ENCODE assay signal across 9 cellular contexts in genomic region chr6:98832282-98833100, GRCh38. TPM values are rescaled to one million over a fixed set of nuclear protein-coding genes. Genes with fewer than 3 reads are reported as not detected.
A peak's percentile ranks its signal among the peaks of the same experiment; 100 is the strongest.
DNase-seq lines count a peak whose midpoint lies in the region; ATAC-seq and TF ChIP-seq lines count a peak whose summit lies in the region.
"Had no signal": no experiment of that assay in that cellular context is flagged by ENCODE, and none has a peak within 500 bp of the region (broad histone marks: within the 10 kb centered on the region; RNA-seq: fewer than 3 reads in every experiment).

No MANE protein-coding gene starts in this region.

- no peak for TF ChIP-seq CTCF in SK-N-SH (IDR thresholded peaks at IDR 0.05)
- TF ChIP-seq CTCF in fibroblast of pulmonary artery (IDR thresholded peaks at IDR 0.05; ENCODE audit: low read length, missing control alignments) = no peak

- H3K27me3 ChIP-seq in SK-N-SH (ENCODE audit: insufficient read depth) = no peaks in the 10 kb centered on the region

- H4K20me1 ChIP-seq in SK-N-SH (ENCODE audit: insufficient read depth) = no peaks in the 10 kb centered on the region; the same call in 1 of the 2 replicates

- H3K4me2 ChIP-seq in SK-N-SH = peak overlapping the region; percentile 91

- no peak for ATAC-seq in HG02884 (IDR thresholded peaks at IDR 0.05; ENCODE audit: unreplicated experiment)
- no peak for ATAC-seq in GM21786 (IDR thresholded peaks at IDR 0.05; ENCODE audit: unreplicated experiment)

- CTCF ChIA-PET in activated naive CD4-positive, alpha-beta T cell treated with anti-CD3 and anti-CD28 coated beads, Interleukin-2, amount 10 ng/mL, durations not matched to agents 7 days and 5 days (lab: Charles Lee) = no interaction called here
- CTCF ChIA-PET in SK-N-SH (lab: Yijun Ruan, JAX) = interaction anchor here (0.6 to 2.1 kb wide), 9 partner anchors 9 to 1131 kb away, joined by 3 to 6 read pairs (median 3); no protein-coding TSS in a partner anchor

- peak in 1 of 2 experiments; percentile 36; a peak in 1 of 4 replicates for TF ChIP-seq EP300 in SK-N-SH (IDR thresholded peaks at IDR 0.05; ENCODE audit: borderline replicate concordance in 1 of 2, low read depth in 1 of 2, low read length in 1 of 2)

- H3K79me2 ChIP-seq in SK-N-SH (ENCODE audit: insufficient read depth) = peaks cover 10% of the 10 kb centered on the region

- no peaks in the 10 kb centered on the region for H3K9me3 Mint-ChIP-seq in activated naive CD4-positive, alpha-beta T cell treated with anti-CD3 and anti-CD28 coated beads, Interleukin-2, amount 10 ng/mL, durations not matched to agents 7 days and 5 days

- peaks cover 100% of the 10 kb centered on the region for H3K27me3 Mint-ChIP-seq in activated naive CD4-positive, alpha-beta T cell treated with anti-CD3 and anti-CD28 coated beads, Interleukin-2, amount 10 ng/mL, durations not matched to agents 7 days and 5 days

- H3K27ac Mint-ChIP-seq in activated naive CD4-positive, alpha-beta T cell treated with anti-CD3 and anti-CD28 coated beads, Interleukin-2, amount 10 ng/mL, durations not matched to agents 7 days and 5 days = peak overlapping the region; percentile 73

- no peak for DNase-seq in activated naive CD4-positive, alpha-beta T cell treated with anti-CD3 and anti-CD28 coated beads, Interleukin-2, amount 10 ng/mL, durations not matched to agents 7 days and 5 days
- no peak for DNase-seq in activated naive CD4-positive, alpha-beta T cell (lab: John Stamatoyannopoulos, UW)
- DNase-seq in SK-N-SH = peak; percentile 72
- peak; percentile 43 for DNase-seq in fibroblast of pulmonary artery (ENCODE audit: low read depth)
- peak in 43 of 56 donors; percentile 44 to 87 (median 73) for DNase-seq in nucleus accumbens (lab: John Stamatoyannopoulos, UW)
- DNase-seq in NCI-H446 (lab: John Stamatoyannopoulos, UW) = no peak

- H3K4me1 ChIP-seq in SK-N-SH (ENCODE audit: control insufficient read depth in 1 of 2, insufficient read depth in 2 of 2, low read depth in 1 of 2, low read length in 1 of 2) = peaks cover 0 to 36% of the 10 kb centered on the region in 2 experiments; a peak in 2 of 4 replicates

- H3K9me2 ChIP-seq in SK-N-SH = no peaks in the 10 kb centered on the region

- H3K9me3 ChIP-seq in SK-N-SH = no peaks in the 10 kb centered on the region

- H3K4me1 Mint-ChIP-seq in activated naive CD4-positive, alpha-beta T cell treated with anti-CD3 and anti-CD28 coated beads, Interleukin-2, amount 10 ng/mL, durations not matched to agents 7 days and 5 days = peaks cover 42% of the 10 kb centered on the region

- TF ChIP-seq RAD21 in SK-N-SH (IDR thresholded peaks at IDR 0.05; ENCODE audit: low read length) = no peak

- 4% methylated on average over 41 of the region's 61 CpGs for WGBS in SK-N-SH (ENCODE audit: low lambda C conversion rate)

- peak overlapping the region; percentile 77; the same call in 1 of the 2 replicates for H2AFZ ChIP-seq in SK-N-SH (ENCODE audit: low read depth)

- peaks cover 26% of the 10 kb centered on the region for H3F3A ChIP-seq in SK-N-SH (replicated peaks; ENCODE audit: insufficient read depth)

- peak overlapping the region; percentile 60 to 69 for H3K4me3 ChIP-seq in SK-N-SH (ENCODE audit: low read depth in 2 of 2, low read length in 1 of 2)
- H3K4me3 ChIP-seq in fibroblast of pulmonary artery (replicated peaks; ENCODE audit: low read depth, low read length) = no peak overlapping the region

- peak overlapping the region in 1 of 2 experiments; percentile 84; a peak in 2 of 4 replicates for H3K27ac ChIP-seq in SK-N-SH (ENCODE audit: low read depth in 2 of 2, low read length in 1 of 2)

- no peaks in the 10 kb centered on the region for H3K36me3 ChIP-seq in SK-N-SH (replicated peaks in 1 of 2; ENCODE audit: control insufficient read depth in 1 of 2, insufficient read depth in 2 of 2, low read length in 1 of 2)

- peak overlapping the region; percentile 50; the same call in 1 of the 2 replicates for H3K9ac ChIP-seq in SK-N-SH

- POLR2A ChIA-PET in SK-N-SH (lab: Yijun Ruan, JAX) = no interaction called here

- peak overlapping the region; percentile 80 for H3K4me3 Mint-ChIP-seq in activated naive CD4-positive, alpha-beta T cell treated with anti-CD3 and anti-CD28 coated beads, Interleukin-2, amount 10 ng/mL, durations not matched to agents 7 days and 5 days

- H3K36me3 Mint-ChIP-seq in activated naive CD4-positive, alpha-beta T cell treated with anti-CD3 and anti-CD28 coated beads, Interleukin-2, amount 10 ng/mL, durations not matched to agents 7 days and 5 days = peaks cover 3% of the 10 kb centered on the region

TF ChIP-seq in SK-N-SH, 30 proteins besides CTCF, POLR2A, EP300 and RAD21 (continues in another document):
- TF ChIP-seq USF1 (IDR thresholded peaks at IDR 0.05; ENCODE audit: borderline replicate concordance, low read depth) (0 out of 2 replicates have a peak, but pooled peaks have one; percentile 34), ELF1 (IDR thresholded peaks at IDR 0.05) (no peak), EZH2phosphoT487 (IDR thresholded peaks at IDR 0.05; ENCODE audit: borderline replicate concordance, low read depth) (no peak), NRF1 (IDR thresholded peaks at IDR 0.05; ENCODE audit: low read depth, low read length) (peak; percentile 39; the same call in 1 of the 2 replicates), SMC3 (IDR thresholded peaks at IDR 0.05; ENCODE audit: low read depth, low read length) (no peak), SIN3A (IDR thresholded peaks at IDR 0.05; ENCODE audit: borderline replicate concordance, low read depth, low read length) (0 out of 2 replicates have a peak, but pooled peaks have one; percentile 22), TCF12 (IDR thresholded peaks at IDR 0.05) (peak; percentile 27; the same call in 1 of the 2 replicates), NFIC (IDR thresholded peaks at IDR 0.05; ENCODE audit: borderline replicate concordance) (peak; percentile 28; the same call in 1 of the 2 replicates), FOXJ3 (CRISPR knock-in tag; IDR thresholded peaks at IDR 0.05) (no peak), JUND (IDR thresholded peaks at IDR 0.05) (no peak), RXRA (IDR thresholded peaks at IDR 0.05; ENCODE audit: borderline replicate concordance, low read depth) (no peak), FOSL2 (IDR thresholded peaks at IDR 0.05; ENCODE audit: borderline replicate concordance, low read depth) (peak; percentile 10; the same call in 1 of the 2 replicates)
- TF ChIP-seq, protein P1, sequence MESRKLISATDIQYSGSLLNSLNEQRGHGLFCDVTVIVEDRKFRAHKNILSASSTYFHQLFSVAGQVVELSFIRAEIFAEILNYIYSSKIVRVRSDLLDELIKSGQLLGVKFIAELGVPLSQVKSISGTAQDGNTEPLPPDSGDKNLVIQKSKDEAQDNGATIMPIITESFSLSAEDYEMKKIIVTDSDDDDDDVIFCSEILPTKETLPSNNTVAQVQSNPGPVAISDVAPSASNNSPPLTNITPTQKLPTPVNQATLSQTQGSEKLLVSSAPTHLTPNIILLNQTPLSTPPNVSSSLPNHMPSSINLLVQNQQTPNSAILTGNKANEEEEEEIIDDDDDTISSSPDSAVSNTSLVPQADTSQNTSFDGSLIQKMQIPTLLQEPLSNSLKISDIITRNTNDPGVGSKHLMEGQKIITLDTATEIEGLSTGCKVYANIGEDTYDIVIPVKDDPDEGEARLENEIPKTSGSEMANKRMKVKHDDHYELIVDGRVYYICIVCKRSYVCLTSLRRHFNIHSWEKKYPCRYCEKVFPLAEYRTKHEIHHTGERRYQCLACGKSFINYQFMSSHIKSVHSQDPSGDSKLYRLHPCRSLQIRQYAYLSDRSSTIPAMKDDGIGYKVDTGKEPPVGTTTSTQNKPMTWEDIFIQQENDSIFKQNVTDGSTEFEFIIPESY (IDR thresholded peaks at IDR 0.05; ENCODE audit: borderline replicate concordance, low read depth) = no peak
- TF ChIP-seq, protein P2, sequence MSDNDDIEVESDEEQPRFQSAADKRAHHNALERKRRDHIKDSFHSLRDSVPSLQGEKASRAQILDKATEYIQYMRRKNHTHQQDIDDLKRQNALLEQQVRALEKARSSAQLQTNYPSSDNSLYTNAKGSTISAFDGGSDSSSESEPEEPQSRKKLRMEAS (IDR thresholded peaks at IDR 0.05; ENCODE audit: low read depth) = peak; percentile 91
- TF ChIP-seq, protein P3, sequence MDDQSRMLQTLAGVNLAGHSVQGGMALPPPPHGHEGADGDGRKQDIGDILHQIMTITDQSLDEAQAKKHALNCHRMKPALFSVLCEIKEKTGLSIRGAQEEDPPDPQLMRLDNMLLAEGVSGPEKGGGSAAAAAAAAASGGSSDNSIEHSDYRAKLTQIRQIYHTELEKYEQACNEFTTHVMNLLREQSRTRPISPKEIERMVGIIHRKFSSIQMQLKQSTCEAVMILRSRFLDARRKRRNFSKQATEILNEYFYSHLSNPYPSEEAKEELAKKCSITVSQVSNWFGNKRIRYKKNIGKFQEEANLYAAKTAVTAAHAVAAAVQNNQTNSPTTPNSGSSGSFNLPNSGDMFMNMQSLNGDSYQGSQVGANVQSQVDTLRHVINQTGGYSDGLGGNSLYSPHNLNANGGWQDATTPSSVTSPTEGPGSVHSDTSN (IDR thresholded peaks at IDR 0.05) = peak; percentile 51; the same call in 1 of the 2 replicates

RNA-seq across cellular contexts. Expression of gene POU3F2, which starts 1.9 kb away (rescaled TPM):
- polyA plus RNA-seq in SK-N-SH (2012; rRNA removed) = 0.93 and 1.0 TPM in 2 replicates
- 0.92 and 1.1 TPM in 2 replicates for polyA plus RNA-seq in SK-N-SH (2012; cell fraction: cytosol; rRNA removed)
- 0.89 and 1.0 TPM in 2 replicates for polyA plus RNA-seq in SK-N-SH (2012; cell fraction: nucleus; rRNA removed)
- polyA plus RNA-seq: adipose tissue had no signal

Comparison
In these comparisons a context has a peak if more than half of its experiments do, and no peak if none do; other contexts are left out.
1. DNase-seq: peak in SK-N-SH (single experiment), fibroblast of pulmonary artery (single experiment) and nucleus accumbens (43 of 56); none in activated naive CD4-positive, alpha-beta T cell treated with anti-CD3 and anti-CD28 coated beads, Interleukin-2, amount 10 ng/mL, durations not matched to agents 7 days and 5 days (single experiment), activated naive CD4-positive, alpha-beta T cell (0 of 4) and NCI-H446 (0 of 2).